19 cellular contexts compared by ENCODE assay signal in genomic region chr17:73394523-73395450, GRCh38.
DNase-seq lines count a peak whose midpoint lies in the region; ATAC-seq, FAIRE-seq and TF ChIP-seq lines count a peak whose summit lies in the region.
"Had no signal": no experiment of that assay in that cellular context is flagged by ENCODE, and none has a peak within 500 bp of the region (broad histone marks: within the 10 kb centered on the region; RNA-seq: fewer than 3 reads in every experiment).

No MANE protein-coding gene starts in this region.

- CTCF ChIA-PET in A549 (lab: Yijun Ruan, JAX) (interaction anchor here (0.6 to 0.9 kb wide), 3 partner anchors 34 to 204 kb away, joined by 3 read pairs; no protein-coding TSS in a partner anchor), PC-9 (lab: Charles Lee) (interaction anchor here (0.7 kb wide), 1 partner anchor 808 kb away, joined by 6 read pairs; no protein-coding TSS in a partner anchor)

- WGBS in A549 (ENCODE audit: missing lambda C conversion rate): 76% methylated on average over 24 of the region's 24 CpGs

- H3K9me2 ChIP-seq in PC-9 (ENCODE audit: insufficient read depth): no peaks in the 10 kb centered on the region

- TF ChIP-seq RAD21 in A549 (conservative IDR thresholded peaks at IDR 0.05 in 1 of 2, IDR thresholded peaks at IDR 0.05 in 1 of 2): no peak

- ATAC-seq in A549: peak in 1 of 2 experiments; percentile 5; a peak in 1 of 6 replicates
- no peak for ATAC-seq in GM21576 (IDR thresholded peaks at IDR 0.05; ENCODE audit: unreplicated experiment)
- ATAC-seq in GM21515 (IDR thresholded peaks at IDR 0.05; ENCODE audit: unreplicated experiment): no peak

- no peak for DNase-seq in A549 (ENCODE audit: low read depth in 1 of 2, low spot score in 1 of 2)
- DNase-seq in NCI-H1092 treated with DMSO at 0.1 percent for 48 hours (lab: John Stamatoyannopoulos, UW): peak; percentile 74
- peak; percentile 9 to 49 for DNase-seq in PC-9
- DNase-seq in myocyte (ENCODE audit: low read depth): peak; percentile 42
- no peak for DNase-seq in SW 1271 (lab: John Stamatoyannopoulos, UW)
- DNase-seq in AG08395 (ENCODE audit: low spot score): no peak
- DNase-seq: activated CD8-positive, alpha-beta memory T cell treated with anti-CD3 and anti-CD28 coated beads, Interleukin-2, amount 50 U/mL, for 4 hours; activated naive CD4-positive, alpha-beta T cell treated with Interleukin-2 at 50 U/mL for 16 hours; cortex of kidney; GDM1; naive B cell; T-helper 9 cell had no signal

- no peaks in the 10 kb centered on the region for H3F3A ChIP-seq in PC-9 (ENCODE audit: insufficient read depth, low read depth)

- H3K4me1 ChIP-seq in A549: no peaks in the 10 kb centered on the region
- H3K4me1 ChIP-seq in PC-9 (replicated peaks; ENCODE audit: insufficient read depth): no peaks in the 10 kb centered on the region
- H3K4me1 ChIP-seq: prostate gland had no signal

- H2AFZ ChIP-seq in PC-9: no peak overlapping the region

- no peak for TF ChIP-seq POLR2A in A549 (IDR thresholded peaks at IDR 0.05; ENCODE audit: low read length)

- intact Hi-C loops in PC-9 (cut with micrococcal nuclease; ENCODE audit: unreplicated experiment): no loop called here

- H3K27me3 ChIP-seq in PC-9 (ENCODE audit: insufficient read depth, low read depth): peaks cover 74% of the 10 kb centered on the region

- H3K79me2 ChIP-seq in PC-9 (ENCODE audit: low read depth): no peaks in the 10 kb centered on the region

- POLR2A ChIA-PET in A549 (lab: Yijun Ruan, JAX): no interaction called here
- POLR2A ChIA-PET in PC-9 (lab: Charles Lee; ENCODE audit: unreplicated experiment): no interaction called here

- 0 out of 2 replicates have a peak, but pooled peaks cover 3% of the 10 kb centered on the region for H4K20me1 ChIP-seq in PC-9 (ENCODE audit: insufficient read depth)

- H3K36me3 ChIP-seq in PC-9 (ENCODE audit: low read depth): no peaks in the 10 kb centered on the region
- H3K36me3 ChIP-seq: prostate gland, SJSA1 had no signal

- TF ChIP-seq CTCF in A549 (IDR thresholded peaks at IDR 0.05) (no peak), PC-9 (conservative IDR thresholded peaks at IDR 0.05) (no peak)

- BruUV-seq in PC-9 (replicated peaks; lab: Mats Ljungman, UMichigan): no TSS peak

- no peak for TF ChIP-seq EP300 in A549 (IDR thresholded peaks at IDR 0.05)

- H3K4me3 ChIP-seq in A549: no peak overlapping the region
- no peak overlapping the region for H3K4me3 ChIP-seq in PC-9
- H3K4me3 ChIP-seq: lung, prostate gland, SJSA1 had no signal

- H3K9me3 ChIP-seq in A549: no peaks in the 10 kb centered on the region
- H3K9me3 ChIP-seq in PC-9 (ENCODE audit: insufficient read depth, low read depth): no peaks in the 10 kb centered on the region
- H3K9me3 ChIP-seq: prostate gland, SJSA1 had no signal

- no peak for FAIRE-seq in A549 (lab: Jason Lieb, UNC)
- FAIRE-seq: GM12891 had no signal

- no peak overlapping the region for H3K27ac ChIP-seq in A549
- no peak overlapping the region for H3K27ac ChIP-seq in PC-9
- H3K27ac ChIP-seq: epithelial cell of prostate, prostate gland, SJSA1 had no signal

- H3K4me2 ChIP-seq in A549 (no peak overlapping the region), PC-9 (no peak overlapping the region)

TF ChIP-seq in A549, 52 proteins besides CTCF, POLR2A, EP300 and RAD21:
- TF ChIP-seq EHF (CRISPR knock-in tag; IDR thresholded peaks at IDR 0.05) (no peak), MAFK (IDR thresholded peaks at IDR 0.05; ENCODE audit: partially characterized antibody) (peak; percentile 34)

Comparison
In these comparisons a context has a peak if more than half of its experiments do, and no peak if none do; other contexts are left out.
1. DNase-seq: peak in NCI-H1092 treated with DMSO at 0.1 percent for 48 hours (single experiment), PC-9 (2 of 2) and myocyte (single experiment); none in A549 (0 of 2), SW 1271 (0 of 2) and AG08395 (single experiment).